Comparison of ENCODE assay signal across 17 cellular contexts in genomic region chr13:28640861-28641599, GRCh38. TPM values are rescaled to one million over a fixed set of nuclear protein-coding genes. Genes with fewer than 3 reads are reported as not detected.
DNase-seq lines count a peak whose midpoint lies in the region; ATAC-seq, FAIRE-seq and TF ChIP-seq lines count a peak whose summit lies in the region.
"Had no signal": no experiment of that assay in that cellular context is flagged by ENCODE, and none has a peak within 500 bp of the region (broad histone marks: within the 10 kb centered on the region; RNA-seq: fewer than 3 reads in every experiment).

No MANE protein-coding gene starts in this region.

- CTCF ChIA-PET in K562 (lab: Yijun Ruan, JAX; ENCODE audit: low intra/inter-chr PET ratio) = no interaction called here
- CTCF ChIA-PET in activated CD8-positive, alpha-beta memory T cell treated with anti-CD3 and anti-CD28 coated beads, Interleukin-2, amount 10 ng/mL, durations not matched to agents 7 days and 5 days (lab: Charles Lee) = interaction anchor here (0.5 to 0.8 kb wide), 2 partner anchors 18 to 1208 kb away, joined by 3 read pairs; partner anchors contain the start of gene POMP
- CTCF ChIA-PET in CD8-positive, alpha-beta memory T cell (lab: Charles Lee) = no interaction called here

- TF ChIP-seq RAD21 in K562 (CRISPR knock-in tag; conservative IDR thresholded peaks at IDR 0.05 in 1 of 2, IDR thresholded peaks at IDR 0.05 in 1 of 2) (no peak), liver (IDR thresholded peaks at IDR 0.05) (peak; percentile 14 to 28)

- in situ Hi-C loops in K562 (cut with MboI) = no loop called here

- TF ChIP-seq EP300 in K562 (IDR thresholded peaks at IDR 0.05; ENCODE audit: low read length) = no peak

- H3K4me3 Mint-ChIP-seq in CD14-positive monocyte = no peak overlapping the region
- no peak overlapping the region for H3K4me3 Mint-ChIP-seq in activated CD8-positive, alpha-beta memory T cell treated with anti-CD3 and anti-CD28 coated beads, Interleukin-2, amount 10 ng/mL, durations not matched to agents 7 days and 5 days
- no peak overlapping the region for H3K4me3 Mint-ChIP-seq in CD8-positive, alpha-beta memory T cell
- H3K4me3 Mint-ChIP-seq: activated CD4-positive, alpha-beta T cell treated with anti-CD3 and anti-CD28 coated beads, Interleukin-2, amount 10 ng/mL, durations not matched to agents 24 days and 14 days; activated T-helper 17 cell treated with anti-CD3 and anti-CD28 coated beads, Interleukin-2, amount 50 U/mL, for 72 hours had no signal

- H3K4me1 Mint-ChIP-seq in CD14-positive monocyte = peaks cover 12% of the 10 kb centered on the region
- H3K4me1 Mint-ChIP-seq in activated CD8-positive, alpha-beta memory T cell treated with anti-CD3 and anti-CD28 coated beads, Interleukin-2, amount 10 ng/mL, durations not matched to agents 7 days and 5 days = peaks cover 8% of the 10 kb centered on the region
- peaks cover 5 to 8% (median 6%) of the 10 kb centered on the region in 3 donors for H3K4me1 Mint-ChIP-seq in CD8-positive, alpha-beta memory T cell

- no TSS peak for BruUV-seq in K562 (replicated peaks; lab: Mats Ljungman, UMichigan)

- H3K9me3 Mint-ChIP-seq in CD14-positive monocyte = no peaks in the 10 kb centered on the region
- no peaks in the 10 kb centered on the region for H3K9me3 Mint-ChIP-seq in activated CD8-positive, alpha-beta memory T cell treated with anti-CD3 and anti-CD28 coated beads, Interleukin-2, amount 10 ng/mL, durations not matched to agents 7 days and 5 days (ENCODE audit: low read depth)
- no peaks in the 10 kb centered on the region for H3K9me3 Mint-ChIP-seq in CD8-positive, alpha-beta memory T cell
- H3K9me3 Mint-ChIP-seq: activated CD4-positive, alpha-beta T cell treated with anti-CD3 and anti-CD28 coated beads, Interleukin-2, amount 10 ng/mL, durations not matched to agents 24 days and 14 days; activated T-helper 17 cell treated with anti-CD3 and anti-CD28 coated beads, Interleukin-2, amount 50 U/mL, for 72 hours had no signal

- no peak overlapping the region for H3K27ac ChIP-seq in K562 (ENCODE audit: extremely low read depth, low read depth, low read length)
- peak overlapping the region; percentile 14 to 66 for H3K27ac ChIP-seq in liver (ENCODE audit: low read depth in 1 of 2, low read length in 2 of 2)
- H3K27ac ChIP-seq in tibial artery = peak overlapping the region; percentile 61 to 70
- no peak overlapping the region for H3K27ac ChIP-seq in CD8-positive, alpha-beta memory T cell (ENCODE audit: low read depth, low read length)
- H3K27ac ChIP-seq: cardiac muscle cell, PC-9 had no signal

- no peak for TF ChIP-seq POLR2A in K562 (conservative IDR thresholded peaks at IDR 0.05)

- no peak overlapping the region for H3K27ac Mint-ChIP-seq in CD14-positive monocyte
- no peak overlapping the region for H3K27ac Mint-ChIP-seq in activated CD8-positive, alpha-beta memory T cell treated with anti-CD3 and anti-CD28 coated beads, Interleukin-2, amount 10 ng/mL, durations not matched to agents 7 days and 5 days
- no peak overlapping the region for H3K27ac Mint-ChIP-seq in CD8-positive, alpha-beta memory T cell
- H3K27ac Mint-ChIP-seq: activated CD4-positive, alpha-beta T cell treated with anti-CD3 and anti-CD28 coated beads, Interleukin-2, amount 10 ng/mL, durations not matched to agents 24 days and 14 days; activated T-helper 17 cell treated with anti-CD3 and anti-CD28 coated beads, Interleukin-2, amount 50 U/mL, for 72 hours had no signal

- no peak overlapping the region for H3K4me3 ChIP-seq in K562
- H3K4me3 ChIP-seq in liver (ENCODE audit: low read depth in 1 of 3, low read length in 3 of 3) = no peak overlapping the region
- H3K4me3 ChIP-seq in tibial artery = no peak overlapping the region
- H3K4me3 ChIP-seq in CD8-positive, alpha-beta memory T cell (ENCODE audit: low read length) = no peak overlapping the region
- H3K4me3 ChIP-seq: cardiac muscle cell, mucosa of descending colon, PC-9 had no signal

- no peak overlapping the region for H3K9ac ChIP-seq in K562 (ENCODE audit: insufficient read depth in 1 of 2, low read depth in 2 of 2, low read length in 2 of 2)
- no peak overlapping the region for H3K9ac ChIP-seq in liver (ENCODE audit: low read depth in 1 of 2, low read length in 2 of 2)

- DNase-seq in K562 (ENCODE audit: extremely low read depth in 1 of 4, low spot score in 3 of 4) (no peak), tibial artery (no peak), NCI-H2107 (lab: John Stamatoyannopoulos, UW) (no peak), CD14-positive monocyte (ENCODE audit: low spot score) (no peak)
- no peak for DNase-seq in activated CD8-positive, alpha-beta memory T cell treated with anti-CD3 and anti-CD28 coated beads, Interleukin-2, amount 10 ng/mL, durations not matched to agents 7 days and 5 days
- DNase-seq in CD8-positive, alpha-beta memory T cell = no peak
- DNase-seq: activated CD4-positive, alpha-beta T cell treated with anti-CD3 and anti-CD28 coated beads, Interleukin-2, amount 10 ng/mL, durations not matched to agents 24 days and 14 days; COR-L47; mucosa of descending colon; NCI-H1048; PC-9; retina had no signal

- H2AFZ ChIP-seq in K562 (ENCODE audit: low read depth, low read length) = no peak overlapping the region
- H2AFZ ChIP-seq: PC-9 had no signal

- H3K4me1 ChIP-seq in K562 (replicated peaks in 1 of 2; ENCODE audit: control insufficient read depth in 2 of 2, insufficient read depth in 2 of 2, low read length in 2 of 2) (peaks cover 0 to 17% of the 10 kb centered on the region in 2 experiments; a peak in 2 of 5 replicates), liver (ENCODE audit: control insufficient read depth in 4 of 4, insufficient read depth in 4 of 4, low read length in 3 of 4) (peaks cover 1 to 6% (median 4%) of the 10 kb centered on the region in 4 donors), tibial artery (peaks cover 0 to 23% (median 5%) of the 10 kb centered on the region in 4 donors)
- no peaks in the 10 kb centered on the region for H3K4me1 ChIP-seq in CD8-positive, alpha-beta memory T cell (ENCODE audit: insufficient read depth, low read length)

- intact Hi-C loops in K562 (cut with micrococcal nuclease) (loop anchor here (10.0 kb wide), 1 partner anchor 586 kb away; no protein-coding TSS in a partner anchor), tibial artery (cut with DNase I; ENCODE audit: low total_unique reads) (loop anchor here (10.0 kb wide), 1 partner anchor 506 kb away; the partner anchor contains the start of gene PAN3), CD14-positive monocyte (cut with micrococcal nuclease) (no loop called here)

- peaks cover 3 to 12% (median 9%) of the 10 kb centered on the region in 3 donors for H3K27me3 Mint-ChIP-seq in CD14-positive monocyte (ENCODE audit: low read depth in 3 of 3)
- H3K27me3 Mint-ChIP-seq in activated CD8-positive, alpha-beta memory T cell treated with anti-CD3 and anti-CD28 coated beads, Interleukin-2, amount 10 ng/mL, durations not matched to agents 7 days and 5 days = peaks cover 17% of the 10 kb centered on the region
- H3K27me3 Mint-ChIP-seq in CD8-positive, alpha-beta memory T cell = peaks cover 8 to 32% of the 10 kb centered on the region in 2 donors

- H3K36me3 ChIP-seq in K562 (ENCODE audit: control insufficient read depth, insufficient read depth, low read length) = no peaks in the 10 kb centered on the region
- H3K36me3 ChIP-seq in liver (ENCODE audit: control insufficient read depth in 4 of 4, insufficient read depth in 3 of 4, low read depth in 1 of 4, low read length in 3 of 4) = no peaks in the 10 kb centered on the region
- H3K36me3 ChIP-seq in tibial artery = no peaks in the 10 kb centered on the region
- no peaks in the 10 kb centered on the region for H3K36me3 ChIP-seq in CD8-positive, alpha-beta memory T cell (ENCODE audit: insufficient read depth, low read length)
- H3K36me3 ChIP-seq: cardiac muscle cell had no signal

- H3K27me3 ChIP-seq in K562 (ENCODE audit: control insufficient read depth in 2 of 2, insufficient read depth in 2 of 2, low read length in 2 of 2) = no peaks in the 10 kb centered on the region
- no peaks in the 10 kb centered on the region for H3K27me3 ChIP-seq in liver (ENCODE audit: control insufficient read depth in 4 of 4, insufficient read depth in 4 of 4, low read length in 3 of 4)
- H3K27me3 ChIP-seq in tibial artery = no peaks in the 10 kb centered on the region
- H3K27me3 ChIP-seq in CD8-positive, alpha-beta memory T cell (ENCODE audit: insufficient read depth, low read length, poor library complexity, severe bottlenecking) = no peaks in the 10 kb centered on the region
- H3K27me3 ChIP-seq: cardiac muscle cell had no signal

- H3K9me1 ChIP-seq in K562 (ENCODE audit: control insufficient read depth, insufficient read depth, low read length) = no peaks in the 10 kb centered on the region

- no peaks in the 10 kb centered on the region for H4K20me1 ChIP-seq in K562 (replicated peaks; ENCODE audit: control insufficient read depth, insufficient read depth, low read length)

- H3K4me2 ChIP-seq in K562 (ENCODE audit: insufficient read depth, low read length) = no peak overlapping the region
- H3K4me2 ChIP-seq: PC-9 had no signal

- ATAC-seq in HG02571 (IDR thresholded peaks at IDR 0.05; ENCODE audit: unreplicated experiment) = peak; percentile 6
- no peak for ATAC-seq in K562
- ATAC-seq in activated CD8-positive, alpha-beta memory T cell treated with anti-CD3 and anti-CD28 coated beads, Interleukin-2, amount 10 ng/mL, durations not matched to agents 7 days and 5 days = no peak
- ATAC-seq: esophagus mucosa, mucosa of descending colon had no signal

- 46% methylated on average over 11 of the region's 12 CpGs for WGBS in K562 (ENCODE audit: insufficient coverage, low coverage, missing lambda C conversion rate)
- WGBS in liver = 70% methylated on average over 12 of the region's 12 CpGs

- H3K36me3 Mint-ChIP-seq in CD14-positive monocyte = no peaks in the 10 kb centered on the region
- H3K36me3 Mint-ChIP-seq in activated CD8-positive, alpha-beta memory T cell treated with anti-CD3 and anti-CD28 coated beads, Interleukin-2, amount 10 ng/mL, durations not matched to agents 7 days and 5 days = no peaks in the 10 kb centered on the region
- no peaks in the 10 kb centered on the region for H3K36me3 Mint-ChIP-seq in CD8-positive, alpha-beta memory T cell

- no peaks in the 10 kb centered on the region for H3K79me2 ChIP-seq in K562 (ENCODE audit: control insufficient read depth, insufficient read depth, low read length)

- POLR2A ChIA-PET in K562 (lab: Yijun Ruan, JAX) = interaction anchor here (1.9 kb wide), 1 partner anchor 17 kb away, joined by 8 read pairs; the partner anchor contains the start of gene POMP
- POLR2A ChIA-PET in CD8-positive, alpha-beta memory T cell (lab: Charles Lee) = interaction anchor here (0.6 kb wide), 1 partner anchor 21 kb away, joined by 4 read pairs; no protein-coding TSS in a partner anchor

- FAIRE-seq in K562 (lab: Jason Lieb, UNC) = no peak

- TF ChIP-seq CTCF in K562 (IDR thresholded peaks at IDR 0.05 in 2 of 3, conservative IDR thresholded peaks at IDR 0.05 in 1 of 3; ENCODE audit: insufficient read depth in 2 of 3, low read depth in 1 of 3, low read length in 3 of 3) (no peak), liver (IDR thresholded peaks at IDR 0.05; ENCODE audit: low read depth, low read length, missing input control) (no peak), tibial artery (IDR thresholded peaks at IDR 0.05) (no peak), CD14-positive monocyte (IDR thresholded peaks at IDR 0.05) (no peak)

- H3K9me3 ChIP-seq in K562 (replicated peaks; ENCODE audit: control insufficient read depth, insufficient read depth, low read depth, low read length) (no peaks in the 10 kb centered on the region), liver (ENCODE audit: control insufficient read depth in 4 of 4, low read length in 3 of 4) (no peaks in the 10 kb centered on the region), tibial artery (no peaks in the 10 kb centered on the region)
- H3K9me3 ChIP-seq in CD8-positive, alpha-beta memory T cell (ENCODE audit: low read length) = no peaks in the 10 kb centered on the region
- H3K9me3 ChIP-seq: mucosa of descending colon had no signal

RNA-seq across cellular contexts. Expression of gene POMP, which starts 17.9 kb away (rescaled TPM):
- total RNA-seq in K562 (2011; cell fraction: chromatin; rRNA removed; ENCODE audit: low replicate concordance) = 3.7 and 7.5 TPM in 2 replicates
- 5.0 and 5.7 TPM in 2 replicates for total RNA-seq in K562 (2011; cell fraction: nucleolus; rRNA removed)
- total RNA-seq in K562 (2011; cell fraction: nucleoplasm; rRNA removed) = 9.3 and 10.8 TPM in 2 replicates
- total RNA-seq in K562 (2014; rRNA removed) (69.2 and 75.2 TPM in 2 replicates), K562 (2014; rRNA removed; fragmentation: Illumina TruSeq; extraction: Trizol) (143 and 170 TPM in 2 replicates), K562 (2015; rRNA removed; fragmentation: Illumina TruSeq; extraction: Trizol) (117 and 127 TPM in 2 replicates), K562 (2021) (116 and 120 TPM in 2 replicates), liver (10 to 100 TPM; 32.2 to 33.9 TPM)
- polyA plus RNA-seq in K562 (2011; rRNA removed) (74.5 and 114 TPM in 2 replicates), K562 (2014; fragmentation: Illumina TruSeq; extraction: Trizol) (117 and 126 TPM in 2 replicates), K562 (2014; fragmentation: Nextera tagmentation; extraction: Ambion mirVana) (100 to 1,000 TPM; 506 to 647 TPM), K562 (2014; rRNA removed) (118 and 126 TPM in 2 replicates), liver (100 to 1,000 TPM in 1 of 2 donors, 10 to 100 TPM in 1; 48.3 to 132 TPM), CD14-positive monocyte (100 to 1,000 TPM; 145 to 153 TPM)
- polyA plus RNA-seq in K562 (2011; cell fraction: cytosol; rRNA removed) = 13.9 and 38.6 TPM in 2 replicates
- 11.1 and 18.2 TPM in 2 replicates for polyA plus RNA-seq in K562 (2011; cell fraction: nucleus; rRNA removed)
- polyA plus RNA-seq in K562 (2012) = 122 and 246 TPM in 2 replicates
- polyA minus RNA-seq in K562 (2011; rRNA and poly(A)+ RNA removed) = 118 and 135 TPM in 2 replicates
- polyA minus RNA-seq in K562 (2011; cell fraction: cytosol; rRNA and poly(A)+ RNA removed) = 27.0 and 34.8 TPM in 2 replicates
- polyA minus RNA-seq in K562 (2011; cell fraction: nucleus; rRNA and poly(A)+ RNA removed) = 5.5 and 15.0 TPM in 2 replicates
- 10 to 100 TPM; 66.2 to 93.1 TPM for total RNA-seq in activated CD8-positive, alpha-beta memory T cell treated with anti-CD3 and anti-CD28 coated beads, Interleukin-2, amount 10 ng/mL, durations not matched to agents 7 days and 5 days
- total RNA-seq in CD8-positive, alpha-beta memory T cell = 100 to 1,000 TPM; 127 to 131 TPM
- 98.4 TPM for polyA plus RNA-seq in CD8-positive, alpha-beta memory T cell

Comparison
In these comparisons a context has a peak if more than half of its experiments do, and no peak if none do; other contexts are left out.
1. H3K27ac ChIP-seq: peak in liver (2 of 2) and tibial artery (2 of 2); none in K562 (single experiment) and CD8-positive, alpha-beta memory T cell (single experiment).
2. intact Hi-C loops: an anchor here in K562 (10.0 kb wide) and tibial artery (10.0 kb wide); none called in CD14-positive monocyte.